Comparison of ENCODE assay signal across 1 cellular context in genomic region chr16:25012525-25012991, GRCh38.
TF ChIP-seq lines count a peak whose summit lies in the region.

No MANE protein-coding gene starts in this region.

TF ChIP-seq in WTC11, 78 proteins besides CTCF, POLR2A, EP300 and RAD21 (continued from another document):
- TF ChIP-seq ARID4B (CRISPR knock-in tag; IDR thresholded peaks at IDR 0.05; ENCODE audit: borderline replicate concordance) (no peak), ELF4 (CRISPR knock-in tag; IDR thresholded peaks at IDR 0.05; ENCODE audit: low read depth) (no peak), NFATC4 (CRISPR knock-in tag; IDR thresholded peaks at IDR 0.05) (no peak), E2F5 (CRISPR knock-in tag; IDR thresholded peaks at IDR 0.05) (no peak), TEAD1 (CRISPR knock-in tag; IDR thresholded peaks at IDR 0.05) (no peak)
